Comparison of ENCODE assay signal across 8 cellular contexts in genomic region chr14:92729632-92730358, GRCh38. TPM values are rescaled to one million over a fixed set of nuclear protein-coding genes. Genes with fewer than 3 reads are reported as not detected.
DNase-seq lines count a peak whose midpoint lies in the region; ATAC-seq and TF ChIP-seq lines count a peak whose summit lies in the region.

No MANE protein-coding gene starts in this region.

- no peak overlapping the region for H3K9ac ChIP-seq in DND-41 (ENCODE audit: low read depth, low read length)
- H3K9ac ChIP-seq in colonic mucosa (ENCODE audit: low read depth in 2 of 2, low read length in 2 of 2): no peak overlapping the region

- H2AFZ ChIP-seq in DND-41 (ENCODE audit: low read depth, low read length): no peak overlapping the region

- H3K27ac ChIP-seq in DND-41 (ENCODE audit: low read length) (no peak overlapping the region), colonic mucosa (no peak overlapping the region), ovary (no peak overlapping the region)

- intact Hi-C loops in colonic mucosa (cut with DNase I): no loop called here
- intact Hi-C loops in ovary (cut with DNase I): loop anchor here in 1 of 4 donors (2.0 kb wide), 1 partner anchor 31 kb away; no protein-coding TSS in a partner anchor

- H3K36me3 ChIP-seq in DND-41 (ENCODE audit: insufficient read depth, low read length): no peaks in the 10 kb centered on the region
- no peaks in the 10 kb centered on the region for H3K36me3 ChIP-seq in MG63
- H3K36me3 ChIP-seq in colonic mucosa: no peaks in the 10 kb centered on the region
- no peaks in the 10 kb centered on the region for H3K36me3 ChIP-seq in ovary

- H3K27me3 ChIP-seq in DND-41 (ENCODE audit: insufficient read depth, low read length, poor library complexity): no peaks in the 10 kb centered on the region
- H3K27me3 ChIP-seq in MG63: no peaks in the 10 kb centered on the region
- no peaks in the 10 kb centered on the region for H3K27me3 ChIP-seq in colonic mucosa
- H3K27me3 ChIP-seq in ovary: no peaks in the 10 kb centered on the region

- ATAC-seq in DND-41 (ENCODE audit: insufficient read depth, low read depth) (peak; percentile 69; the same call in 2 of the 3 replicates), GM21515 (IDR thresholded peaks at IDR 0.05; ENCODE audit: unreplicated experiment) (peak; percentile 65)

- H3K4me2 ChIP-seq in DND-41 (ENCODE audit: insufficient read depth, low read length): no peak overlapping the region

- H3K4me3 ChIP-seq in DND-41 (ENCODE audit: low read depth in 1 of 2, low read length in 2 of 2): no peak overlapping the region
- H3K4me3 ChIP-seq in Jurkat, Clone E6-1 (ENCODE audit: low read length): no peak overlapping the region
- peak overlapping the region; percentile 9 for H3K4me3 ChIP-seq in choroid plexus epithelial cell (ENCODE audit: low read depth, low read length)
- no peak overlapping the region for H3K4me3 ChIP-seq in MG63
- no peak overlapping the region for H3K4me3 ChIP-seq in colonic mucosa
- no peak overlapping the region for H3K4me3 ChIP-seq in ovary

- 25 to 44% (median 25%) methylated on average over 14 of the region's 14 CpGs for WGBS in ovary, 3 donors

- no peak for TF ChIP-seq POLR2A in ovary (IDR thresholded peaks at IDR 0.05)

- DNase-seq in DND-41 (peak; percentile 24), choroid plexus epithelial cell (ENCODE audit: low read depth) (peak; percentile 93), MG63 (no peak), colonic mucosa (no peak), NCI-H1930 (lab: John Stamatoyannopoulos, UW) (no peak), ovary (no peak)
- DNase-seq in Jurkat, Clone E6-1 (ENCODE audit: low read depth, low spot score): peak; percentile 66

- no peaks in the 10 kb centered on the region for H4K20me1 ChIP-seq in DND-41 (ENCODE audit: insufficient read depth, low read length)

- H3K9me3 ChIP-seq in DND-41 (ENCODE audit: insufficient read depth, low read length, severe bottlenecking) (no peaks in the 10 kb centered on the region), MG63 (no peaks in the 10 kb centered on the region), colonic mucosa (no peaks in the 10 kb centered on the region), ovary (no peaks in the 10 kb centered on the region)

- TF ChIP-seq EP300 in ovary (IDR thresholded peaks at IDR 0.05): no peak

- no peaks in the 10 kb centered on the region; the same call in 1 of the 2 replicates for H3K4me1 ChIP-seq in DND-41 (ENCODE audit: insufficient read depth, low read length)
- peaks cover 3% of the 10 kb centered on the region for H3K4me1 ChIP-seq in colonic mucosa
- H3K4me1 ChIP-seq in ovary (ENCODE audit: insufficient read depth): no peaks in the 10 kb centered on the region

- no peaks in the 10 kb centered on the region for H3K79me2 ChIP-seq in DND-41 (ENCODE audit: insufficient read depth, low read length)

- TF ChIP-seq CTCF in DND-41 (IDR thresholded peaks at IDR 0.05; ENCODE audit: borderline replicate concordance, extremely low read depth, low read length, poor library complexity, severe bottlenecking): no peak
- no peak for TF ChIP-seq CTCF in choroid plexus epithelial cell (conservative IDR thresholded peaks at IDR 0.05; ENCODE audit: low read depth, low read length)
- TF ChIP-seq CTCF in colonic mucosa (IDR thresholded peaks at IDR 0.05): no peak
- TF ChIP-seq CTCF in ovary (IDR thresholded peaks at IDR 0.05): no peak

RNA-seq across cellular contexts. Expression of gene LGMN, which starts 18.6 kb away (rescaled TPM):
- polyA plus RNA-seq in Jurkat, Clone E6-1 (2012; ENCODE audit: insufficient read depth, insufficient read length): 52.8 TPM
- 31.4 and 41.9 TPM in 2 replicates for total RNA-seq in MG63 (2014; rRNA removed; shearing (Covaris generic); ENCODE audit: low replicate concordance)
- 100 to 1,000 TPM in 1 of 2 donors, 10 to 100 TPM in 1; 70.0 to 107 TPM for total RNA-seq in colonic mucosa
- 10 to 100 TPM; 27.3 to 57.2 (median 43.5) TPM for total RNA-seq in ovary
- polyA plus RNA-seq in ovary: 100 to 1,000 TPM in 1 of 2 donors, 10 to 100 TPM in 1; 49.1 to 231 TPM

Comparison
In these comparisons a context has a peak if more than half of its experiments do, and no peak if none do; other contexts are left out.
1. DNase-seq: peak in DND-41 (single experiment), Jurkat, Clone E6-1 (single experiment) and choroid plexus epithelial cell (single experiment); none in MG63 (single experiment), colonic mucosa (single experiment), NCI-H1930 (0 of 2) and ovary (0 of 5).